ENCODE assay signal across 32 cellular contexts in the genomic region with DNA sequence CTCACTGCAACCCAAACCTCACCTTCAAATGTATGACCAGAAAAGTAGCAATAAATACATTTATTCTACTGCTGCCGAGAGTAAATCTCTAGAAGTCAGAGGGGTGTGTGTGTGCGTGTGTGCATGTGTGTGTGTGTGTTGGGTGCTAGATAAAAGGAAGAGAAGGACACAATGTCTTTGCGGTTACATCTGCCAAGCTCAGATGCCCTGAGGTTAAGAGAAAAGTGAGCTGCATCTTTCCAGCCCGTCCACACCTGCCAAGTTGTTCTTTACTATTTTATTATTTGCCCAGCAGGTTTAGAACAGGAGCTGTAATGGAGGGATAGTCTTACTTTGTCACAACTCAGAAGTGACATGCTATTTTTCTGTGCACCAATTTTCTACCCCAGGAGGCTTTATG. TPM values are rescaled to one million over a fixed set of nuclear protein-coding genes. Genes with fewer than 3 reads are reported as not detected.
"Had no signal": no experiment of that assay in that cellular context is flagged by ENCODE, and none has a peak within 500 bp of the region (broad histone marks: within the 10 kb centered on the region; RNA-seq: fewer than 3 reads in every experiment).

No MANE protein-coding gene starts in this region.

- H3K36me3 ChIP-seq: ascending aorta, breast epithelium, cardiac muscle cell, colonic mucosa, esophagus squamous epithelium, gastroesophageal sphincter, heart right ventricle had no signal

- H3K27ac ChIP-seq: ascending aorta, breast epithelium, cardiac muscle cell, colonic mucosa, epithelial cell of prostate, esophagus squamous epithelium, gastroesophageal sphincter, heart right ventricle had no signal

- H3K9me3 ChIP-seq: ascending aorta, breast epithelium, colonic mucosa, esophagus squamous epithelium, gastroesophageal sphincter, heart right ventricle had no signal

- H3K27me3 ChIP-seq: ascending aorta, breast epithelium, colonic mucosa, esophagus squamous epithelium, gastroesophageal sphincter had no signal

- DNase-seq: activated CD4-positive, alpha-beta memory T cell treated with anti-CD3 and anti-CD28 coated beads, Interleukin-2, amount 10 ng/mL, durations not matched to agents 7 days and 5 days; activated CD4-positive, alpha-beta T cell treated with anti-CD3 and anti-CD28 coated beads for 1 hour; activated CD4-positive, alpha-beta T cell treated with anti-CD3 and anti-CD28 coated beads for 4 hours; activated CD4-positive, alpha-beta T cell treated with anti-CD3 and anti-CD28 coated beads, Interleukin-2, amount 10 ng/mL, durations not matched to agents 7 days and 5 days; activated CD4-positive, alpha-beta T cell treated with anti-CD3 and anti-CD28 coated beads, Interleukin-2, amount 50 U/mL, for 4 hours; activated CD8-positive, alpha-beta memory T cell treated with anti-CD3 and anti-CD28 coated beads, Interleukin-2, amount 50 U/mL, for 48 hours; activated gamma-delta T cell; activated naive CD4-positive, alpha-beta T cell; activated naive CD4-positive, alpha-beta T cell treated with anti-CD3 and anti-CD28 coated beads, Interleukin-2, amount 10 ng/mL, durations not matched to agents 7 days and 5 days; activated naive CD8-positive, alpha-beta T cell treated with anti-CD3 and anti-CD28 coated beads, Interleukin-2, amount 10 ng/mL, durations not matched to agents 7 days and 5 days; activated T-cell treated with anti-CD3 and anti-CD28 coated beads for 4 hours; activated T-cell treated with anti-CD3 and anti-CD28 coated beads, Interleukin-2, amount 50 U/mL, for 24 hours; activated T-cell treated with anti-CD3 and anti-CD28 coated beads, Interleukin-2, amount 50 U/mL, for 72 hours; central memory CD4-positive, alpha-beta T cell; cerebellar nuclear complex; colonic mucosa; effector CD8-positive, alpha-beta T cell; esophagus squamous epithelium; foreskin melanocyte; heart right ventricle; T-helper 2 cell had no signal

- ATAC-seq: activated naive CD4-positive, alpha-beta T cell treated with anti-CD3 and anti-CD28 coated beads, Interleukin-2, amount 50 U/mL, for 72 hours; activated T-cell treated with anti-CD3 and anti-CD28 coated beads, Interleukin-2, amount 50 U/mL, for 72 hours; gastroesophageal sphincter; heart right ventricle; WTC11 had no signal

- H3K4me1 ChIP-seq: ascending aorta, breast epithelium, colonic mucosa, esophagus squamous epithelium, gastroesophageal sphincter, heart right ventricle had no signal

- H3K4me3 ChIP-seq: ascending aorta, breast epithelium, cardiac muscle cell, colonic mucosa, esophagus squamous epithelium, gastroesophageal sphincter, heart right ventricle had no signal

RNA-seq across cellular contexts. Expression of a gene that starts 54.5 kb away (rescaled TPM):
- total RNA-seq: activated CD4-positive, alpha-beta memory T cell treated with anti-CD3 and anti-CD28 coated beads, Interleukin-2, amount 10 ng/mL, durations not matched to agents 7 days and 5 days; activated CD4-positive, alpha-beta T cell treated with anti-CD3 and anti-CD28 coated beads, Interleukin-2, amount 10 ng/mL, durations not matched to agents 7 days and 5 days; activated naive CD4-positive, alpha-beta T cell treated with anti-CD3 and anti-CD28 coated beads, Interleukin-2, amount 50 U/mL, for 72 hours; activated naive CD8-positive, alpha-beta T cell treated with anti-CD3 and anti-CD28 coated beads, Interleukin-2, amount 10 ng/mL, durations not matched to agents 7 days and 5 days; activated T-cell treated with anti-CD3 and anti-CD28 coated beads, Interleukin-2, amount 50 U/mL, for 72 hours; ascending aorta; dermis microvascular lymphatic vessel endothelial cell; endothelial cell of umbilical vein; fibroblast of lung; glomerular endothelial cell had no signal
- polyA plus RNA-seq: cardiac muscle cell had no signal
